15 cellular contexts compared by ENCODE assay signal in the genomic region with DNA sequence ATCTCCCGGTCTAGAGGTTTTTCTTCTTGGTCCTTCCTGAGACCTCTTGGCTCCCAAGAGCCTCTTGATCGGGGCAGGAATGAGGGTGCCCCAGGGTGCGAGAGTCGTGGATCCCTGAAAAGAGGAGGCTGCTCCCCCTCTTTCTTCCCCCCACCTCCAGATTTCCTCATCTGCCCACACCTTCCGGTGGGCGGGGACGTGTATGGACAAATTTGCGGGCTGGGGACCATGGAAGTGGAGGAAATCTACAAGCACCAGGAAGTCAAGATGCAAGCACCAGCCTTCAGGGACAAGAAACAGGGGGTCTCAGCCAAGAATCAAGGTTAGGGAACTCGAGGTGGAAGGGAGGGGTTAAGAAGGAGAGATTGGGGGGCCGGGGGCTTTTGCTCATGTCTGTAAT. TPM values are rescaled to one million over a fixed set of nuclear protein-coding genes. Genes with fewer than 3 reads are reported as not detected.
DNase-seq lines count a peak whose midpoint lies in the region; ATAC-seq, FAIRE-seq and TF ChIP-seq lines count a peak whose summit lies in the region.
"Had no signal": no experiment of that assay in that cellular context is flagged by ENCODE, and none has a peak within 500 bp of the region (broad histone marks: within the 10 kb centered on the region; RNA-seq: fewer than 3 reads in every experiment).

A gene with protein sequence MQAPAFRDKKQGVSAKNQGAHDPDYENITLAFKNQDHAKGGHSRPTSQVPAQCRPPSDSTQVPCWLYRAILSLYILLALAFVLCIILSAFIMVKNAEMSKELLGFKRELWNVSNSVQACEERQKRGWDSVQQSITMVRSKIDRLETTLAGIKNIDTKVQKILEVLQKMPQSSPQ (plus strand): TSS at position 237 of the 400 bp plus-strand sequence. CDS start 31 bp downstream, at position 268.

- peaks cover 0 to 6% (median 0%) of the 10 kb centered on the region in 3 donors for H3K36me3 Mint-ChIP-seq in CD8-positive, alpha-beta memory T cell

- ATAC-seq in lower lobe of right lung (no peak), HG03108 (IDR thresholded peaks at IDR 0.05; ENCODE audit: unreplicated experiment) (no peak), HepG2 (no peak), GM21423 (IDR thresholded peaks at IDR 0.05; ENCODE audit: unreplicated experiment) (no peak), GM18867 (IDR thresholded peaks at IDR 0.05; ENCODE audit: unreplicated experiment) (no peak)
- ATAC-seq: activated CD4-positive, CD25-positive, alpha-beta regulatory T cell treated with anti-CD3 and anti-CD28 coated beads, Interleukin-2, amount 50 U/mL, for 24 hours had no signal

- H3K4me1 Mint-ChIP-seq in CD8-positive, alpha-beta memory T cell = peaks cover 27 to 52% (median 43%) of the 10 kb centered on the region in 3 donors

- no peak within 1 kb of the TSS for H2AFZ ChIP-seq in HepG2 (ENCODE audit: low read length)

- H3K4me3 Mint-ChIP-seq in CD8-positive, alpha-beta memory T cell = peak within 1 kb of the TSS in 3 of 7 donors; percentile 15 to 58 (median 54)

- in situ Hi-C loops in HepG2 (cut with HindIII; ENCODE audit: extremely low pct_ligation_motif_present, low pct_unique_long_range_greater_than_20kb) = no loop called here

- H3K4me3 ChIP-seq in BLaER1 (peak within 1 kb of the TSS; percentile 40), SK-N-MC (peak within 1 kb of the TSS; percentile 59), lower lobe of right lung (peak within 1 kb of the TSS; percentile 100), HepG2 (replicated peaks in 1 of 3; ENCODE audit: insufficient read depth in 1 of 3, low read depth in 2 of 3, low read length in 3 of 3) (no peak within 1 kb of the TSS)
- H3K4me3 ChIP-seq in CD8-positive, alpha-beta memory T cell (ENCODE audit: low read length) = no peak within 1 kb of the TSS
- H3K4me3 ChIP-seq: thoracic aorta had no signal

- H3K9ac ChIP-seq in BLaER1 (peak within 1 kb of the TSS; percentile 18; the same call in 1 of the 2 replicates), SK-N-MC (ENCODE audit: insufficient read length) (no peak within 1 kb of the TSS), HepG2 (ENCODE audit: insufficient read depth, low read depth, low read length) (no peak within 1 kb of the TSS)

- H3K9me3 ChIP-seq in BLaER1 (peaks cover 7% of the 10 kb centered on the region; the same call in 1 of the 2 replicates), SK-N-MC (ENCODE audit: low read depth, low read length) (no peaks in the 10 kb centered on the region; the same call in 1 of the 2 replicates), lower lobe of right lung (no peaks in the 10 kb centered on the region), HepG2 (ENCODE audit: low read length) (no peaks in the 10 kb centered on the region)
- H3K9me3 ChIP-seq in CD8-positive, alpha-beta memory T cell (ENCODE audit: low read length) = no peaks in the 10 kb centered on the region
- H3K9me3 ChIP-seq: thoracic aorta had no signal

- intact Hi-C loops in lower lobe of right lung (cut with DNase I) = no loop called here
- intact Hi-C loops in HepG2 (cut with micrococcal nuclease; ENCODE audit: unreplicated experiment) = no loop called here

- no peak for TF ChIP-seq CTCF in lower lobe of right lung (IDR thresholded peaks at IDR 0.05)
- no peak for TF ChIP-seq CTCF in HepG2 (CRISPR knock-in tag; IDR thresholded peaks at IDR 0.05)

- H3K36me3 ChIP-seq in BLaER1 = no peaks in the 10 kb centered on the region
- H3K36me3 ChIP-seq in CD8-positive, alpha-beta memory T cell (ENCODE audit: insufficient read depth, low read length) = no peaks in the 10 kb centered on the region
- no peaks in the 10 kb centered on the region for H3K36me3 ChIP-seq in SK-N-MC (ENCODE audit: insufficient read depth, low read length)
- H3K36me3 ChIP-seq in lower lobe of right lung = no peaks in the 10 kb centered on the region
- H3K36me3 ChIP-seq in HepG2 (replicated peaks in 1 of 2; ENCODE audit: control insufficient read depth in 1 of 2, insufficient read depth in 2 of 2, low read length in 2 of 2) = no peaks in the 10 kb centered on the region
- H3K36me3 ChIP-seq: thoracic aorta had no signal

- no peak for DNase-seq in CD8-positive, alpha-beta memory T cell
- no peak for DNase-seq in SK-N-MC (ENCODE audit: low read depth, low spot score)
- peak; percentile 82 for DNase-seq in lower lobe of right lung
- no peak for DNase-seq in HepG2 (ENCODE audit: low spot score)
- DNase-seq: NCI-H1092 treated with DMSO at 0.1 percent for 48 hours, NCI-H226 had no signal

- H3K79me2 ChIP-seq in HepG2 (ENCODE audit: insufficient read depth, low read length) = peaks cover 5% of the 10 kb centered on the region

- peaks cover 21% of the 10 kb centered on the region for H4K20me1 ChIP-seq in BLaER1
- no peaks in the 10 kb centered on the region for H4K20me1 ChIP-seq in HepG2 (ENCODE audit: insufficient read depth, low read length)

- H3K27ac ChIP-seq in BLaER1 (no peak within 1 kb of the TSS), SK-N-MC (no peak within 1 kb of the TSS), lower lobe of right lung (peak within 1 kb of the TSS; percentile 53), HepG2 (ENCODE audit: extremely low read length, insufficient read depth, low read length) (no peak within 1 kb of the TSS)
- H3K27ac ChIP-seq in CD8-positive, alpha-beta memory T cell (ENCODE audit: low read depth, low read length) = no peak within 1 kb of the TSS
- H3K27ac ChIP-seq: C4-2B, epithelial cell of prostate, thoracic aorta had no signal

- H3K9me3 Mint-ChIP-seq in CD8-positive, alpha-beta memory T cell = no peaks in the 10 kb centered on the region

- TF ChIP-seq EP300 in HepG2 (IDR thresholded peaks at IDR 0.05; ENCODE audit: low read depth in 2 of 2, low read length in 2 of 2) = no peak
- TF ChIP-seq EP300 in HepG2 (CRISPR knock-in tag; IDR thresholded peaks at IDR 0.05; ENCODE audit: borderline replicate concordance) = no peak

- FAIRE-seq in HepG2 (lab: Jason Lieb, UNC) = no peak

- H3K27me3 ChIP-seq in BLaER1 (peaks cover 14% of the 10 kb centered on the region), lower lobe of right lung (ENCODE audit: low read depth) (peaks cover 4% of the 10 kb centered on the region), HepG2 (ENCODE audit: control insufficient read depth in 1 of 2, insufficient read depth in 2 of 2, low read length in 2 of 2) (peaks cover 3 to 22% of the 10 kb centered on the region in 2 experiments; a peak in 2 of 5 replicates)
- no peaks in the 10 kb centered on the region for H3K27me3 ChIP-seq in CD8-positive, alpha-beta memory T cell (ENCODE audit: insufficient read depth, low read length, poor library complexity, severe bottlenecking)

- no peak for TF ChIP-seq RAD21 in HepG2 (CRISPR knock-in tag; IDR thresholded peaks at IDR 0.05)

- no peak for TF ChIP-seq POLR2A in HepG2 (IDR thresholded peaks at IDR 0.05; ENCODE audit: insufficient read depth in 1 of 2, low read depth in 2 of 2, low read length in 2 of 2)

- WGBS in HepG2 (ENCODE audit: low lambda C conversion rate) = 16% methylated on average over 10 of the region's 10 CpGs

- H3K4me1 ChIP-seq in BLaER1 = peaks cover 73% of the 10 kb centered on the region
- peaks cover 31% of the 10 kb centered on the region for H3K4me1 ChIP-seq in CD8-positive, alpha-beta memory T cell (ENCODE audit: insufficient read depth, low read length)
- peaks cover 9% of the 10 kb centered on the region for H3K4me1 ChIP-seq in lower lobe of right lung
- H3K4me1 ChIP-seq in HepG2 (ENCODE audit: insufficient read depth, low read length) = peaks cover 33% of the 10 kb centered on the region

- CTCF ChIA-PET in CD8-positive, alpha-beta memory T cell (lab: Charles Lee) = interaction anchor here (1.0 to 2.2 kb wide), 4 partner anchors 19 to 193 kb away, joined by 3 to 12 read pairs (median 4); no protein-coding TSS in a partner anchor
- CTCF ChIA-PET in HepG2 (lab: Yijun Ruan, JAX; ENCODE audit: low intra/inter-chr PET ratio, low total read pairs) = no interaction called here

- H3K27me3 Mint-ChIP-seq in CD8-positive, alpha-beta memory T cell = peaks cover 22 to 52% of the 10 kb centered on the region in 2 donors

- POLR2A ChIA-PET in CD8-positive, alpha-beta memory T cell (lab: Charles Lee) = no interaction called here
- POLR2A ChIA-PET in HepG2 (lab: Yijun Ruan, JAX) = no interaction called here

- peak within 1 kb of the TSS; percentile 96 for H3K4me2 ChIP-seq in BLaER1
- no peak within 1 kb of the TSS for H3K4me2 ChIP-seq in HepG2 (ENCODE audit: low read depth, low read length)

- peak within 1 kb of the TSS in 5 of 8 donors; percentile 7 to 92 (median 60) for H3K27ac Mint-ChIP-seq in CD8-positive, alpha-beta memory T cell

- no TSS peak for BruUV-seq in HepG2 (replicated peaks; lab: Mats Ljungman, UMichigan)

TF ChIP-seq in HepG2, 621 proteins besides CTCF, POLR2A, EP300 and RAD21 (continues in another document):
- TF ChIP-seq HOXD1 (CRISPR knock-in tag; IDR thresholded peaks at IDR 0.05) = no peak
- no peak for TF ChIP-seq RFX3 (CRISPR knock-in tag; IDR thresholded peaks at IDR 0.05)
- no peak for TF ChIP-seq RFXANK (CRISPR knock-in tag; IDR thresholded peaks at IDR 0.05)
- TF ChIP-seq ZNF766 (CRISPR knock-in tag; IDR thresholded peaks at IDR 0.05; ENCODE audit: borderline replicate concordance) = no peak
- no peak for TF ChIP-seq CHD4 (IDR thresholded peaks at IDR 0.05; ENCODE audit: borderline replicate concordance, low read length)

RNA-seq across cellular contexts. Expression of the gene that starts here (rescaled TPM):
- total RNA-seq in CD8-positive, alpha-beta memory T cell = not detected
- not detected for polyA plus RNA-seq in CD8-positive, alpha-beta memory T cell
- total RNA-seq in lower lobe of right lung (184 TPM), HepG2 (2016; rRNA removed; fragmentation: Illumina TruSeq; extraction: Trizol) (not detected in 2 replicates)
- not detected in 2 replicates for total RNA-seq in HepG2 (2016; cell fraction: cytosol; rRNA removed; fragmentation: Illumina TruSeq; extraction: Trizol; ENCODE audit: low read depth)
- total RNA-seq in HepG2 (2016; cell fraction: insoluble cytoplasmic fraction; rRNA removed; fragmentation: Illumina TruSeq; extraction: Trizol) = not detected in 2 replicates
- not detected in 2 replicates for total RNA-seq in HepG2 (2016; cell fraction: membrane; rRNA removed; fragmentation: Illumina TruSeq; extraction: Trizol)
- not detected in 2 replicates for total RNA-seq in HepG2 (2016; cell fraction: nucleus; rRNA removed; fragmentation: Illumina TruSeq; extraction: Trizol)
- not detected in 2 replicates for polyA plus RNA-seq in HepG2 (2011; rRNA removed)
- polyA plus RNA-seq in HepG2 (2011; cell fraction: cytosol; rRNA removed) = 0.04 TPM in 1 of 2 replicates, not detected in the other
- polyA plus RNA-seq in HepG2 (2011; cell fraction: nucleus; rRNA removed) = not detected in 2 replicates
- polyA plus RNA-seq in HepG2 (2012) = not detected in 2 replicates
- polyA plus RNA-seq in HepG2 (2016; cell fraction: cytosol; fragmentation: Illumina TruSeq; extraction: Trizol; ENCODE audit: low read depth) = not detected in 2 replicates
- not detected in 2 replicates for polyA plus RNA-seq in HepG2 (2016; cell fraction: insoluble cytoplasmic fraction; fragmentation: Illumina TruSeq; extraction: Trizol; ENCODE audit: low read depth)
- polyA plus RNA-seq in HepG2 (2016; cell fraction: membrane; fragmentation: Illumina TruSeq; extraction: Trizol; ENCODE audit: low read depth) = not detected in 2 replicates
- not detected in 2 replicates for polyA plus RNA-seq in HepG2 (2016; cell fraction: nucleus; fragmentation: Illumina TruSeq; extraction: Trizol; ENCODE audit: insufficient read depth, low read depth)
- polyA minus RNA-seq in HepG2 (2011; rRNA and poly(A)+ RNA removed; ENCODE audit: low replicate concordance) = not detected in 2 replicates
- polyA minus RNA-seq in HepG2 (2011; cell fraction: cytosol; rRNA and poly(A)+ RNA removed) = not detected in 2 replicates
- not detected in 2 replicates for polyA minus RNA-seq in HepG2 (2011; cell fraction: nucleus; rRNA and poly(A)+ RNA removed)
- total RNA-seq: HT-29 had no signal

Comparison
In these comparisons a context has a peak if more than half of its experiments do, and no peak if none do; other contexts are left out.
1. RNA of the gene that starts here (total RNA-seq): 184 TPM in lower lobe of right lung (single experiment); not detected in CD8-positive, alpha-beta memory T cell and not detected in HepG2; every median in the first group is over 100 times any median in the second.
2. H3K4me3 ChIP-seq: peak in BLaER1 (single experiment), SK-N-MC (single experiment) and lower lobe of right lung (single experiment); none in CD8-positive, alpha-beta memory T cell (single experiment) and HepG2 (0 of 3).